1 cellular context compared by ENCODE assay signal in the genomic region with DNA sequence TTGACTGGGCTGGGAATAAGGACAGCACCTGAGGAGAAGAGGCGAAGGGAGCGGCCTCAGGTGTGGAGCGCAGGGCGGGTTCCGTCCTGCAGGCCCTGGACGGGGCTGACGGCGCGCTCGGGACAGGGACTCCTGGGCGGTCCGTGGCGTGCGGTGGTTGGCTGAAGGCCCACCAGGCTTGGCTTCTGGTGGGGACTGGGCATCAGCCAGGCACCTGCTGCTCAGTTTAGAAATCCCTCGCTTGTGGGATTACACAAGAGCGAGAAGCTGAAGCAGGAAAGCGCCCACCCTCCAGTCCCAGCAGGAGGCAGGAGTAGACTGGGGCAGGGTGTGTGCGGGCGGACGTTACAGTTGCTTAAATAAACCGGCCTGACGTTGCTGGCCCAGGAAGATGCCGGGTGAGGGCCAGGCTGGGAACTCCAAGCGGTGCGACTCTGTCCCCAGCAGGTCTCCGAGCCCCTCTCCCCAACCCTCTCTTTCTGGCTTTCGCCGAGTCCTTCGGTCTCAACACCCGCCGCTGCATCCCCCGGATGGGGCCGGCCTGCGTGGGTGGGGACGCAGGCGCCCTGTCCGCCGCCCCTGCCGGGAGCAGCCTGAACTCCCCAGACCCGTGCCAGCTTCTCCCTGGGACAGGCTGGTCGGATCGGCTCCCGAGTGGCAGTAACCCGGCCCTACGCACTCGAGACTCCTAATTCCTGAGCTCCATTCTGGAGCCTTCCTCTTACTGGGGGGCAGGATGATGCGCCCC.
TF ChIP-seq lines count a peak whose summit lies in the region.

No MANE protein-coding gene starts in this region.

TF ChIP-seq in K562, 482 proteins besides CTCF, POLR2A, EP300 and RAD21 (continued from another document):
- TF ChIP-seq ZNF318 (IDR thresholded peaks at IDR 0.05; ENCODE audit: borderline replicate concordance in 1 of 2, low read depth in 1 of 2), result no peak
- TF ChIP-seq, protein P1, sequence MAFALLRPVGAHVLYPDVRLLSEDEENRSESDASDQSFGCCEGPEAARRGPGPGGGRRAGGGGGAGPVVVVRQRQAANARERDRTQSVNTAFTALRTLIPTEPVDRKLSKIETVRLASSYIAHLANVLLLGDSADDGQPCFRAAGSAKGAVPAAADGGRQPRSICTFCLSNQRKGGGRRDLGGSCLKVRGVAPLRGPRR (CRISPR knock-in tag; IDR thresholded peaks at IDR 0.05), result no peak
- no peak for TF ChIP-seq TRIM28 (IDR thresholded peaks at IDR 0.05)
- no peak for TF ChIP-seq NKRF (IDR thresholded peaks at IDR 0.05; ENCODE audit: borderline replicate concordance)
- TF ChIP-seq BDP1 (IDR thresholded peaks at IDR 0.05; ENCODE audit: insufficient read depth, insufficient read length), result no peak
- no peak for TF ChIP-seq MED1 (CRISPR knock-in tag; IDR thresholded peaks at IDR 0.05; ENCODE audit: borderline replicate concordance)
- no peak for TF ChIP-seq ETV6 (IDR thresholded peaks at IDR 0.05; ENCODE audit: borderline replicate concordance in 1 of 2, low read depth in 2 of 2, low read length in 1 of 2)
- no peak for TF ChIP-seq ETV6 (CRISPR knock-in tag; IDR thresholded peaks at IDR 0.05; ENCODE audit: borderline replicate concordance)
TF ChIP-seq in K562: peak in this region for 61.
